In genomic region chr15:91852741-91853500, GRCh38 we compare ENCODE assay signal across 8 cellular contexts. TPM values are rescaled to one million over a fixed set of nuclear protein-coding genes. Genes with fewer than 3 reads are reported as not detected.
DNase-seq lines count a peak whose midpoint lies in the region; ATAC-seq and TF ChIP-seq lines count a peak whose summit lies in the region.

No MANE protein-coding gene starts in this region.

- CTCF ChIA-PET in AG04450 (lab: Charles Lee), result interaction anchor here (0.6 to 7.0 kb wide), 22 partner anchors 10 to 551 kb away, joined by 3 to 110 read pairs (median 4); no protein-coding TSS in a partner anchor

- TF ChIP-seq CTCF in AG04450 (IDR thresholded peaks at IDR 0.05; ENCODE audit: low read depth, low read length), result peak; percentile 70

- DNase-seq in AG04450 (ENCODE audit: low read depth, low spot score) (no peak), NCI-H526 treated with DMSO at 0.1 percent for 48 hours (lab: John Stamatoyannopoulos, UW) (peak; percentile 27), memory B cell (ENCODE audit: low spot score in 2 of 2) (peak; percentile 11 to 20)
- DNase-seq in activated CD8-positive, alpha-beta memory T cell treated with anti-CD3 and anti-CD28 coated beads for 24 hours, result peak; percentile 89
- DNase-seq in effector memory CD8-positive, alpha-beta T cell, result peak; percentile 63 to 75 (median 73)
- DNase-seq in stimulated activated CD8-positive, alpha-beta memory T cell treated with anti-CD3 and anti-CD28 coated beads, Interleukin-12 subunit alpha, Interleukin-12 subunit beta, amount 100 ng/mL, for 1 hour (ENCODE audit: low read depth), result peak; percentile 58

- H3K4me3 ChIP-seq in AG04450 (ENCODE audit: low read depth, low read length), result peak overlapping the region; percentile 72

- peak overlapping the region; percentile 89 to 91 for H3K27ac Mint-ChIP-seq in effector memory CD8-positive, alpha-beta T cell
- H3K27ac Mint-ChIP-seq in memory B cell, result no peak overlapping the region

- H3K4me1 Mint-ChIP-seq in effector memory CD8-positive, alpha-beta T cell (ENCODE audit: low read depth in 2 of 2), result peaks cover 47 to 55% of the 10 kb centered on the region in 2 donors
- H3K4me1 Mint-ChIP-seq in memory B cell, result peaks cover 19% of the 10 kb centered on the region

- POLR2A ChIA-PET in AG04450 (lab: Yijun Ruan, JAX), result interaction anchor here (0.9 to 1.3 kb wide), 2 partner anchors 32 to 89 kb away, joined by 3 to 6 read pairs; no protein-coding TSS in a partner anchor

- no peaks in the 10 kb centered on the region for H3K9me3 Mint-ChIP-seq in effector memory CD8-positive, alpha-beta T cell
- peaks cover 6% of the 10 kb centered on the region for H3K9me3 Mint-ChIP-seq in memory B cell

- H3K36me3 Mint-ChIP-seq in effector memory CD8-positive, alpha-beta T cell (ENCODE audit: insufficient read depth), result peaks cover 19% of the 10 kb centered on the region
- H3K36me3 Mint-ChIP-seq in memory B cell, result no peaks in the 10 kb centered on the region

- peak overlapping the region; percentile 71 to 83 for H3K4me3 Mint-ChIP-seq in effector memory CD8-positive, alpha-beta T cell
- peak overlapping the region; percentile 67 for H3K4me3 Mint-ChIP-seq in memory B cell

- H3K27ac ChIP-seq in AG04450 (ENCODE audit: low read depth, low read length), result peak overlapping the region; percentile 72

- ATAC-seq in GM18867 (IDR thresholded peaks at IDR 0.05; ENCODE audit: unreplicated experiment) (peak; percentile 41), HG03097 (IDR thresholded peaks at IDR 0.05; ENCODE audit: low FRiP score, unreplicated experiment) (peak; percentile 42), memory B cell (ENCODE audit: low read depth) (peak; percentile 61)
- ATAC-seq in effector memory CD8-positive, alpha-beta T cell (replicated peaks), result peak; percentile 57

- H3K9me3 ChIP-seq in AG04450 (ENCODE audit: control insufficient read depth, insufficient read depth, low read length), result no peaks in the 10 kb centered on the region

- H3K27me3 Mint-ChIP-seq in effector memory CD8-positive, alpha-beta T cell, result no peaks in the 10 kb centered on the region
- H3K27me3 Mint-ChIP-seq in memory B cell, result peaks cover 28% of the 10 kb centered on the region

- no peaks in the 10 kb centered on the region for H3K27me3 ChIP-seq in AG04450 (ENCODE audit: control insufficient read depth, insufficient read depth, low read length)

RNA-seq across cellular contexts. Expression of gene SLCO3A1, which starts 0.6 kb away (rescaled TPM):
- polyA plus RNA-seq in AG04450 (2011; rRNA removed), result 7.6 and 12.2 TPM in 2 replicates
- 18.1 and 30.9 TPM in 2 replicates for polyA minus RNA-seq in AG04450 (2011; rRNA and poly(A)+ RNA removed)
